18 cellular contexts compared by ENCODE assay signal in the genomic region with DNA sequence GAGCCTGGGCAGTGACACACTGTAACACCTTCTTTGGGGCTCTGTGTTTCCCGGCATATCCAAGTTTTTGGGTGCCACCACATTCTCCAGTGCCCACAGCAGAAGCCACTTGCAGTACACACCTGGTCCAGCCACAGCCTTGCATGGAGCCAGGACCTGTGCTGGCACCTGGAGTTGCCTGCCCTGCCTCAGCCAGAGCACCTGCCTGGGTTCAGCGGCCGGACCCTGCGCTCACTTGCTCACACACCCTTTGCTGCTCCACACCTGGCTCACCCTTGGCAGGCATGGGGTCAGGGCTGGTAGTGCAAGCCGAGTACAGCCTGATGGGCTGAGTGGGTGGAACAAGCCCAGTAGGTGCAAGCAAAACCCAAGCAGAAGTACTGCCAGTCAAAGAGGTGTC.
DNase-seq lines count a peak whose midpoint lies in the region; ATAC-seq and TF ChIP-seq lines count a peak whose summit lies in the region.
"Had no signal": no experiment of that assay in that cellular context is flagged by ENCODE, and none has a peak within 500 bp of the region (broad histone marks: within the 10 kb centered on the region; RNA-seq: fewer than 3 reads in every experiment).

No MANE protein-coding gene starts in this region.

- H3K9me3 Mint-ChIP-seq in endodermal cell (no peaks in the 10 kb centered on the region), osteocyte (ENCODE audit: unreplicated experiment) (no peaks in the 10 kb centered on the region)

- peaks cover 4% of the 10 kb centered on the region for H3K4me1 Mint-ChIP-seq in endodermal cell
- no peaks in the 10 kb centered on the region for H3K4me1 Mint-ChIP-seq in osteocyte (ENCODE audit: unreplicated experiment)

- no peaks in the 10 kb centered on the region for H3K27me3 Mint-ChIP-seq in endodermal cell (ENCODE audit: insufficient read depth)
- H3K27me3 Mint-ChIP-seq in osteocyte (ENCODE audit: unreplicated experiment): peaks cover 8% of the 10 kb centered on the region

- H3K4me1 ChIP-seq in right atrium auricular region (no peaks in the 10 kb centered on the region), endodermal cell (ENCODE audit: control insufficient read depth, insufficient read depth, low read length) (no peaks in the 10 kb centered on the region), aorta (ENCODE audit: control insufficient read depth in 1 of 2, insufficient read depth in 2 of 2, low read length in 2 of 2) (no peaks in the 10 kb centered on the region)

- H3K4me3 ChIP-seq in right atrium auricular region (no peak overlapping the region), endodermal cell (ENCODE audit: low read length) (no peak overlapping the region), aorta (ENCODE audit: low read length in 2 of 2) (no peak overlapping the region)
- H3K4me3 ChIP-seq: MG63 had no signal

- H3K36me3 Mint-ChIP-seq in endodermal cell (ENCODE audit: low read depth): no peaks in the 10 kb centered on the region
- H3K36me3 Mint-ChIP-seq in osteocyte (ENCODE audit: unreplicated experiment): no peaks in the 10 kb centered on the region

- DNase-seq in Right ventricle myocardium inferior (ENCODE audit: missing footprints) (peak; percentile 25), right atrium auricular region (ENCODE audit: low spot score) (no peak), endodermal cell (peak; percentile 49), osteocyte (ENCODE audit: extremely low spot score, unreplicated experiment) (peak; percentile 81), aorta (peak; percentile 32 to 61), NAMALWA (ENCODE audit: low spot score) (no peak)
- DNase-seq: Calu3; DND-41; KBM-7; MG63; NCI-H2029 treated with DMSO at 0.1 percent for 48 hours; NCI-H446 treated with DMSO at 0.1 percent for 48 hours; NCI-H526; NCI-H82; NK-92 treated with Interleukin-12 subunit alpha and Interleukin-12 subunit beta, amount 100 ng/mL, for 24 hours; SHP77 had no signal

- WGBS in endodermal cell (ENCODE audit: insufficient coverage in 1 of 2, insufficient read length in 1 of 2), 2 experiments: 94 to 96% methylated on average over 4 to 5 of the region's 5 CpGs
- 90 to 93% methylated on average over 5 of the region's 5 CpGs for WGBS in aorta, 2 donors

- H3K4me3 Mint-ChIP-seq in endodermal cell (no peak overlapping the region), osteocyte (ENCODE audit: unreplicated experiment) (no peak overlapping the region)

- H3K27ac Mint-ChIP-seq in endodermal cell (no peak overlapping the region), osteocyte (ENCODE audit: unreplicated experiment) (no peak overlapping the region)

- intact Hi-C loops in Right ventricle myocardium inferior (cut with DNase I) (no loop called here), aorta (cut with DNase I) (no loop called here)

- no peaks in the 10 kb centered on the region for H3K27me3 ChIP-seq in right atrium auricular region
- no peaks in the 10 kb centered on the region for H3K27me3 ChIP-seq in endodermal cell (ENCODE audit: control insufficient read depth, insufficient read depth, low read length, poor library complexity, severe bottlenecking)
- no peaks in the 10 kb centered on the region for H3K27me3 ChIP-seq in aorta (ENCODE audit: control insufficient read depth in 1 of 2, insufficient read depth in 2 of 2, low read length in 1 of 2)
- H3K27me3 ChIP-seq: MG63 had no signal

- H3K9me3 ChIP-seq in right atrium auricular region (no peaks in the 10 kb centered on the region), endodermal cell (ENCODE audit: control insufficient read depth, low read length) (peaks cover 17% of the 10 kb centered on the region), aorta (ENCODE audit: control insufficient read depth, low read length) (no peaks in the 10 kb centered on the region)
- H3K9me3 ChIP-seq: MG63 had no signal

- H3K36me3 ChIP-seq in right atrium auricular region (no peaks in the 10 kb centered on the region), endodermal cell (ENCODE audit: control insufficient read depth, insufficient read depth, low read length) (no peaks in the 10 kb centered on the region), aorta (ENCODE audit: control insufficient read depth in 1 of 2, insufficient read depth in 2 of 2, low read length in 1 of 2) (no peaks in the 10 kb centered on the region)
- H3K36me3 ChIP-seq: MG63 had no signal

- H3K27ac ChIP-seq in right atrium auricular region (no peak overlapping the region), endodermal cell (ENCODE audit: low read depth, low read length) (no peak overlapping the region), aorta (ENCODE audit: low read depth in 1 of 2, low read length in 2 of 2) (no peak overlapping the region)

- H3K9ac ChIP-seq in endodermal cell (ENCODE audit: extremely low read depth, low read length, poor library complexity, severe bottlenecking): no peak overlapping the region

- TF ChIP-seq CTCF in right atrium auricular region (IDR thresholded peaks at IDR 0.05): no peak
- TF ChIP-seq CTCF in endodermal cell (conservative IDR thresholded peaks at IDR 0.05): no peak
- TF ChIP-seq CTCF in osteocyte (IDR thresholded peaks at IDR 0.05): no peak

- ATAC-seq in Right ventricle myocardium inferior (no peak), aorta (ENCODE audit: low FRiP score) (peak; percentile 48), HG03025 (IDR thresholded peaks at IDR 0.05; ENCODE audit: low FRiP score, unreplicated experiment) (no peak)
- ATAC-seq: PC-3 had no signal

Comparison
In these comparisons a context has a peak if more than half of its experiments do, and no peak if none do; other contexts are left out.
1. DNase-seq: peak in Right ventricle myocardium inferior (single experiment), endodermal cell (single experiment), osteocyte (single experiment) and aorta (2 of 2); none in right atrium auricular region (single experiment) and NAMALWA (single experiment).